ENCODE assay signal across 17 cellular contexts in genomic region chrX:117957128-117957527, GRCh38.
"Had no signal": no experiment of that assay in that cellular context is flagged by ENCODE, and none has a peak within 500 bp of the region (broad histone marks: within the 10 kb centered on the region; RNA-seq: fewer than 3 reads in every experiment).

No MANE protein-coding gene starts in this region.

- H3K4me3 Mint-ChIP-seq: activated naive CD8-positive, alpha-beta T cell treated with anti-CD3 and anti-CD28 coated beads for 36 hours; nephron progenitor cell had no signal

- H3K27me3 Mint-ChIP-seq: activated naive CD8-positive, alpha-beta T cell treated with anti-CD3 and anti-CD28 coated beads for 36 hours had no signal

- H3K36me3 ChIP-seq: sigmoid colon, suprapubic skin, upper lobe of left lung had no signal

- H3K27ac Mint-ChIP-seq: activated naive CD8-positive, alpha-beta T cell treated with anti-CD3 and anti-CD28 coated beads for 36 hours; nephron progenitor cell had no signal

- H3K9me3 Mint-ChIP-seq: activated naive CD8-positive, alpha-beta T cell treated with anti-CD3 and anti-CD28 coated beads for 36 hours had no signal

- H3K9me3 ChIP-seq: psoas muscle, sigmoid colon, suprapubic skin, upper lobe of left lung had no signal

- H3K36me3 Mint-ChIP-seq: activated naive CD8-positive, alpha-beta T cell treated with anti-CD3 and anti-CD28 coated beads for 36 hours had no signal

- H3K4me1 ChIP-seq: psoas muscle, sigmoid colon, suprapubic skin, upper lobe of left lung had no signal

- H3K27me3 ChIP-seq: sigmoid colon, suprapubic skin, upper lobe of left lung had no signal

- H3K27ac ChIP-seq: coronary artery, psoas muscle, sigmoid colon, suprapubic skin, upper lobe of left lung had no signal

- DNase-seq: activated gamma-delta T cell treated with Interleukin-2 at 50 U/mL for 16 hours; activated naive CD8-positive, alpha-beta T cell treated with anti-CD3 and anti-CD28 coated beads for 36 hours; activated T-cell treated with anti-CD3 and anti-CD28 coated beads, Interleukin-2, amount 50 U/mL, for 48 hours; aorta; central memory CD4-positive, alpha-beta T cell; effector memory CD4-positive, alpha-beta T cell; mesenchymal stem cell; nephron progenitor cell; psoas muscle; sigmoid colon; stimulated activated CD4-positive, alpha-beta T cell treated with anti-CD3 and anti-CD28 coated beads, Interleukin-12 subunit alpha, Interleukin-12 subunit beta, amount 100 ng/mL, for 4 hours; stimulated activated naive CD8-positive, alpha-beta T cell treated with anti-CD3 and anti-CD28 coated beads, Interleukin-15, Interleukin-2, amounts not matched to agents 100 U/mL and 50 U/mL, for 24 hours; upper lobe of left lung had no signal

- ATAC-seq: activated CD4-positive, CD25-positive, alpha-beta regulatory T cell treated with anti-CD3 and anti-CD28 coated beads, Interleukin-2, amount 50 U/mL, for 24 hours; left lobe of liver; psoas muscle; stimulated activated naive CD8-positive, alpha-beta T cell treated with anti-CD3 and anti-CD28 coated beads, Interleukin-15, Interleukin-2, amounts not matched to agents 100 U/mL and 50 U/mL, for 24 hours had no signal

- H3K4me1 Mint-ChIP-seq: activated naive CD8-positive, alpha-beta T cell treated with anti-CD3 and anti-CD28 coated beads for 36 hours; nephron progenitor cell had no signal

- H3K4me3 ChIP-seq: coronary artery, psoas muscle, sigmoid colon, suprapubic skin, upper lobe of left lung had no signal
